Comparison of ENCODE assay signal across 8 cellular contexts in genomic region chr9:125142560-125143376, GRCh38. TPM values are rescaled to one million over a fixed set of nuclear protein-coding genes. Genes with fewer than 3 reads are reported as not detected.
DNase-seq lines count a peak whose midpoint lies in the region; ATAC-seq, FAIRE-seq and TF ChIP-seq lines count a peak whose summit lies in the region.

No MANE protein-coding gene starts in this region.

- no peaks in the 10 kb centered on the region for H3K36me3 ChIP-seq in GM12878 (ENCODE audit: control insufficient read depth in 2 of 2, insufficient read depth in 2 of 2, low read length in 1 of 2)
- H3K36me3 ChIP-seq in thymus (ENCODE audit: control insufficient read depth, insufficient read depth) = peaks cover 8% of the 10 kb centered on the region

- SMC1A ChIA-PET in GM12878 (lab: Charles Lee; ENCODE audit: uncharacterized antibody, unreplicated experiment) = interaction anchor here (0.5 to 3.4 kb wide), 7 partner anchors 16 to 475 kb away, joined by 3 to 19 read pairs (median 4); no protein-coding TSS in a partner anchor

- no peak for TF ChIP-seq EP300 in GM12878 (IDR thresholded peaks at IDR 0.05; ENCODE audit: borderline replicate concordance in 1 of 2, control insufficient read depth in 1 of 2, low read depth in 2 of 2, low read length in 2 of 2)

- no peak for FAIRE-seq in GM12878 (lab: Jason Lieb, UNC)

- H3K4me1 Mint-ChIP-seq in CD14-positive monocyte = peaks cover 19% of the 10 kb centered on the region

- in situ Hi-C loops in GM12878 (cut with MboI) = loop anchor here (5.0 kb wide), 1 partner anchor 370 kb away; the partner anchor contains the start of gene NR6A1

- H4K20me1 ChIP-seq in GM12878 (ENCODE audit: control insufficient read depth, insufficient read depth) = no peaks in the 10 kb centered on the region

- peak overlapping the region; percentile 64 for H2AFZ ChIP-seq in GM12878 (ENCODE audit: control insufficient read depth, low read depth, low read length)

- H3K9me3 ChIP-seq in GM12878 (replicated peaks; ENCODE audit: control insufficient read depth, insufficient read depth, low read length) (no peaks in the 10 kb centered on the region), thymus (ENCODE audit: control insufficient read depth) (no peaks in the 10 kb centered on the region)

- no peak for TF ChIP-seq POLR2A in GM12878 (IDR thresholded peaks at IDR 0.05; ENCODE audit: low read depth, low read length)
- TF ChIP-seq POLR2A in lower leg skin (IDR thresholded peaks at IDR 0.05) = no peak

- H3K27ac Mint-ChIP-seq in CD14-positive monocyte = peak overlapping the region in 4 of 7 donors; percentile 20 to 90 (median 76)

- H3K27me3 ChIP-seq in GM12878 (replicated peaks in 1 of 2; ENCODE audit: control insufficient read depth in 2 of 2, insufficient read depth in 2 of 2, low read length in 1 of 2) (no peaks in the 10 kb centered on the region), thymus (ENCODE audit: control insufficient read depth, insufficient read depth) (no peaks in the 10 kb centered on the region)

- BruUV-seq in GM12878 (replicated peaks; lab: Mats Ljungman, UMichigan) = no TSS peak

- peak overlapping the region; percentile 50; the same call in 1 of the 2 replicates for H3K9ac ChIP-seq in GM12878 (ENCODE audit: control insufficient read depth, insufficient read depth, low read length)

- H3K27ac ChIP-seq in GM12878 (ENCODE audit: control insufficient read depth, insufficient read depth) = peak overlapping the region; percentile 6; the same call in 1 of the 2 replicates
- H3K27ac ChIP-seq in thymus (ENCODE audit: low read depth) = peak overlapping the region; percentile 90

- TF ChIP-seq RAD21 in GM12878 (IDR thresholded peaks at IDR 0.05; ENCODE audit: insufficient read depth, low read depth, low read length) = no peak

- H3K4me2 ChIP-seq in GM12878 (ENCODE audit: control insufficient read depth, insufficient read depth) = peak overlapping the region; percentile 80

- POLR2A ChIA-PET in GM12878 (lab: Charles Lee) = interaction anchor here (0.6 to 1.4 kb wide), 6 partner anchors 11 to 498 kb away, joined by 3 to 7 read pairs (median 4); no protein-coding TSS in a partner anchor

- peak overlapping the region; percentile 93 to 98 for H3K4me3 Mint-ChIP-seq in CD14-positive monocyte

- peaks cover 10% of the 10 kb centered on the region for H3K4me1 ChIP-seq in GM12878 (ENCODE audit: control insufficient read depth, insufficient read depth, low read length)
- peaks cover 23% of the 10 kb centered on the region for H3K4me1 ChIP-seq in thymus (ENCODE audit: control insufficient read depth, insufficient read depth, low read length)

- CTCF ChIA-PET in GM12878 (lab: Yijun Ruan, JAX) = interaction anchor here (0.9 to 2.8 kb wide), 10 partner anchors 9 to 371 kb away, joined by 3 to 14 read pairs (median 6); partner anchors contain the start of genes ARPC5L, GOLGA1 and RPL35

- H3K79me2 ChIP-seq in GM12878 (ENCODE audit: control insufficient read depth, insufficient read depth, low read length) = peaks cover 3% of the 10 kb centered on the region

- peak; percentile 58 for ATAC-seq in GM12878

- RAD21 ChIA-PET in GM12878 (lab: Charles Lee; ENCODE audit: unreplicated experiment) = interaction anchor here (0.7 to 2.0 kb wide), 10 partner anchors 17 to 371 kb away, joined by 4 to 8 read pairs (median 6); partner anchors contain the start of genes NR6A1 and WDR38

- H3K27me3 Mint-ChIP-seq in CD14-positive monocyte (ENCODE audit: low read depth in 3 of 3) = peaks cover 0 to 3% (median 1%) of the 10 kb centered on the region in 3 donors

- H3K9me3 Mint-ChIP-seq in CD14-positive monocyte = peaks cover 0 to 2% (median 0%) of the 10 kb centered on the region in 7 donors

- peak overlapping the region; percentile 67 for H3K4me3 ChIP-seq in GM12878
- peak overlapping the region; percentile 68 for H3K4me3 ChIP-seq in lower leg skin (ENCODE audit: low read depth, poor library complexity, severe bottlenecking)
- H3K4me3 ChIP-seq in thymus (ENCODE audit: low read length) = peak overlapping the region; percentile 95

- DNase-seq in CD14-positive monocyte (ENCODE audit: low spot score) (no peak), GM20000 (ENCODE audit: low spot score) (peak; percentile 16), NCI-H69 (lab: John Stamatoyannopoulos, UW) (peak; percentile 74), GM12878 (ENCODE audit: low read depth, low spot score) (no peak), lower leg skin (ENCODE audit: low spot score in 2 of 2) (no peak), NCI-H510A treated with DMSO at 0.1 percent for 48 hours (lab: John Stamatoyannopoulos, UW) (no peak), NCI-H2107 treated with DMSO at 0.1 percent for 48 hours (lab: John Stamatoyannopoulos, UW; ENCODE audit: unreplicated experiment) (no peak)

- WGBS in GM12878 (ENCODE audit: insufficient coverage, insufficient replicate concordance, low lambda C conversion rate, missing lambda C conversion rate) = 3% methylated on average over 31 of the region's 54 CpGs
- WGBS in lower leg skin, 2 donors = 2 to 4% methylated on average over 31 to 43 of the region's 54 CpGs
- under 1% methylated on average over 54 of the region's 54 CpGs for WGBS in thymus

- TF ChIP-seq CTCF in CD14-positive monocyte (IDR thresholded peaks at IDR 0.05) (no peak), GM20000 (IDR thresholded peaks at IDR 0.05; ENCODE audit: extremely low read depth, missing control alignments) (peak; percentile 5), GM12878 (IDR thresholded peaks at IDR 0.05 in 2 of 3, conservative IDR thresholded peaks at IDR 0.05 in 1 of 3; ENCODE audit: control insufficient read depth in 2 of 3, extremely low read depth in 1 of 3, insufficient read depth in 1 of 3, low read depth in 3 of 3, low read length in 3 of 3) (no peak), lower leg skin (IDR thresholded peaks at IDR 0.05) (no peak)

- H3K36me3 Mint-ChIP-seq in CD14-positive monocyte = peaks cover 3 to 7% of the 10 kb centered on the region in 2 donors

- intact Hi-C loops in CD14-positive monocyte (cut with micrococcal nuclease) (loop anchor here (2.0 to 10.0 kb wide), 5 partner anchors 200 to 370 kb away; partner anchors contain the start of genes GOLGA1 (in 2 of the 2), NR6A1 (in 2 of the 2), ARPC5L (in 1 of the 2) and OLFML2A (in 1 of the 2)), GM12878 (cut with micrococcal nuclease; ENCODE audit: unreplicated experiment) (loop anchor here (1.0 to 10.0 kb wide), 5 partner anchors 138 to 368 kb away; partner anchors contain the start of gene GOLGA1), lower leg skin (cut with DNase I; ENCODE audit: low total_unique reads) (no loop called here)

RNA-seq across cellular contexts. Expression of gene SCAI, which starts 0.6 kb away (rescaled TPM):
- polyA plus RNA-seq in CD14-positive monocyte = under 1 TPM; 0.76 to 0.84 TPM
- total RNA-seq in GM12878 (2013; cell fraction: nucleolus; rRNA removed) = 93.9 and 95.0 TPM in 2 replicates
- total RNA-seq in GM12878 (2014; rRNA removed) = 5.7 and 7.7 TPM in 2 replicates
- 5.6 and 7.2 TPM in 2 replicates for total RNA-seq in GM12878 (2014; rRNA removed; fragmentation: Illumina TruSeq; extraction: Trizol)
- 6.9 and 8.1 TPM in 2 replicates for total RNA-seq in GM12878 (2021)
- 1.9 TPM for polyA plus RNA-seq in GM12878 (2011; ENCODE audit: low read depth)
- polyA plus RNA-seq in GM12878 (2011; rRNA removed) = 8.8 and 12.4 TPM in 2 replicates
- 2.5 and 4.9 TPM in 2 replicates for polyA plus RNA-seq in GM12878 (2011; cell fraction: cytosol; rRNA removed)
- polyA plus RNA-seq in GM12878 (2011; cell fraction: nucleus; rRNA removed) = 6.6 and 8.1 TPM in 2 replicates
- polyA plus RNA-seq in GM12878 (2012) = 1.8 and 2.6 TPM in 2 replicates
- polyA plus RNA-seq in GM12878 (2014; fragmentation: Illumina TruSeq; extraction: Trizol) = 3.2 and 3.5 TPM in 2 replicates
- under 1 TPM; 0.52 to 0.82 TPM for polyA plus RNA-seq in GM12878 (2014; fragmentation: Nextera tagmentation; extraction: Ambion mirVana)
- 2.6 and 3.4 TPM in 2 replicates for polyA plus RNA-seq in GM12878 (2014; rRNA removed)
- polyA plus RNA-seq in GM12878 (2016; fragmentation: Nextera tagmentation; extraction: Ambion mirVana) = 1 to 10 TPM; 4.9 to 5.3 TPM
- polyA minus RNA-seq in GM12878 (2011; rRNA and poly(A)+ RNA removed) = 11.6 and 12.5 TPM in 2 replicates
- 6.5 and 7.6 TPM in 2 replicates for polyA minus RNA-seq in GM12878 (2011; cell fraction: cytosol; rRNA and poly(A)+ RNA removed)
- 4.8 and 6.2 TPM in 2 replicates for polyA minus RNA-seq in GM12878 (2011; cell fraction: nucleus; rRNA and poly(A)+ RNA removed)
- total RNA-seq in lower leg skin = 1 to 10 TPM; 2.9 to 9.2 (median 5.8) TPM
- polyA plus RNA-seq in thymus = 9.4 TPM

RNA-seq across cellular contexts. Expression of gene PPP6C, which starts 46.8 kb away (rescaled TPM):
- polyA plus RNA-seq in CD14-positive monocyte (10 to 100 TPM; 36.9 to 48.1 TPM), GM12878 (2011; rRNA removed) (45.3 and 67.8 TPM in 2 replicates), GM12878 (2014; fragmentation: Illumina TruSeq; extraction: Trizol) (38.8 and 46.0 TPM in 2 replicates), GM12878 (2014; fragmentation: Nextera tagmentation; extraction: Ambion mirVana) (10 to 100 TPM; 26.8 to 33.8 TPM), GM12878 (2014; rRNA removed) (23.9 and 27.4 TPM in 2 replicates), GM12878 (2016; fragmentation: Nextera tagmentation; extraction: Ambion mirVana) (10 to 100 TPM; 39.7 to 40.2 TPM), thymus (37.6 TPM)
- total RNA-seq in GM12878 (2013; cell fraction: nucleolus; rRNA removed) = 13.2 and 13.6 TPM in 2 replicates
- total RNA-seq in GM12878 (2014; rRNA removed) (27.2 and 34.8 TPM in 2 replicates), GM12878 (2014; rRNA removed; fragmentation: Illumina TruSeq; extraction: Trizol) (35.1 and 35.3 TPM in 2 replicates), GM12878 (2021) (41.2 and 43.4 TPM in 2 replicates), lower leg skin (10 to 100 TPM; 26.0 to 29.9 (median 29.5) TPM)
- polyA plus RNA-seq in GM12878 (2011; ENCODE audit: low read depth) = 12.7 TPM
- 17.0 and 21.4 TPM in 2 replicates for polyA plus RNA-seq in GM12878 (2011; cell fraction: cytosol; rRNA removed)
- polyA plus RNA-seq in GM12878 (2011; cell fraction: nucleus; rRNA removed) = 11.9 and 15.3 TPM in 2 replicates
- polyA plus RNA-seq in GM12878 (2012) = 20.0 and 22.4 TPM in 2 replicates
- polyA minus RNA-seq in GM12878 (2011; rRNA and poly(A)+ RNA removed) = 23.0 and 32.4 TPM in 2 replicates
- polyA minus RNA-seq in GM12878 (2011; cell fraction: cytosol; rRNA and poly(A)+ RNA removed) = 13.6 and 14.6 TPM in 2 replicates
- 4.8 and 6.6 TPM in 2 replicates for polyA minus RNA-seq in GM12878 (2011; cell fraction: nucleus; rRNA and poly(A)+ RNA removed)

RNA-seq across cellular contexts. Expression of gene RABEPK, which starts 57.6 kb away (rescaled TPM):
- polyA plus RNA-seq in CD14-positive monocyte (10 to 100 TPM; 17.5 to 18.5 TPM), GM12878 (2011; rRNA removed) (33.6 and 41.6 TPM in 2 replicates), GM12878 (2014; fragmentation: Illumina TruSeq; extraction: Trizol) (30.6 and 32.4 TPM in 2 replicates), GM12878 (2014; fragmentation: Nextera tagmentation; extraction: Ambion mirVana) (10 to 100 TPM; 41.7 to 59.8 TPM), GM12878 (2014; rRNA removed) (29.2 and 37.2 TPM in 2 replicates), GM12878 (2016; fragmentation: Nextera tagmentation; extraction: Ambion mirVana) (10 to 100 TPM; 46.3 to 52.4 TPM), thymus (19.5 TPM)
- 6.4 and 9.4 TPM in 2 replicates for total RNA-seq in GM12878 (2013; cell fraction: nucleolus; rRNA removed)
- total RNA-seq in GM12878 (2014; rRNA removed) (32.3 TPM in 2 replicates), GM12878 (2014; rRNA removed; fragmentation: Illumina TruSeq; extraction: Trizol) (28.1 and 29.1 TPM in 2 replicates), GM12878 (2021) (26.9 and 27.7 TPM in 2 replicates), lower leg skin (10 to 100 TPM; 12.3 to 17.9 (median 14.1) TPM)
- 31.8 TPM for polyA plus RNA-seq in GM12878 (2011; ENCODE audit: low read depth)
- 38.5 and 45.8 TPM in 2 replicates for polyA plus RNA-seq in GM12878 (2011; cell fraction: cytosol; rRNA removed)
- 21.4 and 23.8 TPM in 2 replicates for polyA plus RNA-seq in GM12878 (2011; cell fraction: nucleus; rRNA removed)
- 21.7 and 28.4 TPM in 2 replicates for polyA plus RNA-seq in GM12878 (2012)
- 20.0 and 24.5 TPM in 2 replicates for polyA minus RNA-seq in GM12878 (2011; rRNA and poly(A)+ RNA removed)
- 7.1 and 9.2 TPM in 2 replicates for polyA minus RNA-seq in GM12878 (2011; cell fraction: cytosol; rRNA and poly(A)+ RNA removed)
- polyA minus RNA-seq in GM12878 (2011; cell fraction: nucleus; rRNA and poly(A)+ RNA removed) = 3.6 and 6.7 TPM in 2 replicates

Comparison
In these comparisons a context has a peak if more than half of its experiments do, and no peak if none do; other contexts are left out.
1. DNase-seq: peak in GM20000 (single experiment) and NCI-H69 (single experiment); none in CD14-positive monocyte (single experiment), GM12878 (single experiment), lower leg skin (0 of 2), NCI-H510A treated with DMSO at 0.1 percent for 48 hours (single experiment) and NCI-H2107 treated with DMSO at 0.1 percent for 48 hours (single experiment).
2. Peak in every context shown above with its lines, with median percentiles within 50 percentile points of each other: H3K4me3 ChIP-seq.